9 cellular contexts compared by ENCODE assay signal in the genomic region with DNA sequence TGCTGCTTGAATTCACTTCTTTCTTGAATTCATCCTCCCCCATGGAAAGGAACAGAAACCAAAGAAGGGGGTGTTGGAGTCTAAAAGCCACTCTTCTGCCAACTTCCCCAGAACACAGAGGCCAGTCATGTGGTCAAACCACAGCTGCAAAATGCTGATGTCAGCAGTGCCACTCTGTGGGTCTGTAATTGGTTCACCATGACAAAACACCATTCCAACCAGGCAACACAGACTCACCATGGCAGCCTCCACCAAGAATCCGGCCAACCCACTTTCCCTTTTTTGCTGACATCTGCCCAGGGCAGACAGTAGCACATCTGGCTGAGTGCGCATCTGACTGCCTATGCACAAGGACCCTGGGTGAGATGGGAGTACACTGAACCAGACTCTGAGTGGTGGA. TPM values are rescaled to one million over a fixed set of nuclear protein-coding genes. Genes with fewer than 3 reads are reported as not detected.
A peak's percentile ranks its signal among the peaks of the same experiment; 100 is the strongest.
DNase-seq lines count a peak whose midpoint lies in the region; ATAC-seq and TF ChIP-seq lines count a peak whose summit lies in the region.
"Had no signal": no experiment of that assay in that cellular context is flagged by ENCODE, and none has a peak within 500 bp of the region (broad histone marks: within the 10 kb centered on the region; RNA-seq: fewer than 3 reads in every experiment).

No MANE protein-coding gene starts in this region.

- no peak for TF ChIP-seq POLR2A in transverse colon (IDR thresholded peaks at IDR 0.05)

- H3K4me2 ChIP-seq in KMS-11 (peak overlapping the region; percentile 79), PC-9 (no peak overlapping the region)

- H3F3A ChIP-seq in PC-9 (ENCODE audit: insufficient read depth, low read depth): peaks cover 32% of the 10 kb centered on the region

- no peak for ATAC-seq in activated T-cell treated with anti-CD3 and anti-CD28 coated beads, Interleukin-2, amount 50 U/mL, for 4 hours

- H3K27me3 ChIP-seq in KMS-11 (ENCODE audit: insufficient read depth, low read depth) (no peaks in the 10 kb centered on the region), transverse colon (no peaks in the 10 kb centered on the region), PC-9 (ENCODE audit: insufficient read depth, low read depth) (no peaks in the 10 kb centered on the region)

- H3K9me2 ChIP-seq in PC-9 (ENCODE audit: insufficient read depth): no peaks in the 10 kb centered on the region

- CTCF ChIA-PET in PC-9 (lab: Charles Lee): no interaction called here

- H3K9me3 Mint-ChIP-seq in activated T-cell treated with anti-CD3 and anti-CD28 coated beads, Interleukin-2, amount 50 U/mL, for 4 hours: no peaks in the 10 kb centered on the region
- H3K9me3 Mint-ChIP-seq in immature natural killer cell: no peaks in the 10 kb centered on the region

- H3K4me1 ChIP-seq in KMS-11 (ENCODE audit: low read depth, poor library complexity, severe bottlenecking) (peaks cover 96% of the 10 kb centered on the region), transverse colon (peaks cover 0 to 16% (median 7%) of the 10 kb centered on the region in 4 donors), PC-9 (replicated peaks; ENCODE audit: insufficient read depth) (peaks cover 45% of the 10 kb centered on the region)

- H3K36me3 Mint-ChIP-seq in activated T-cell treated with anti-CD3 and anti-CD28 coated beads, Interleukin-2, amount 50 U/mL, for 4 hours (ENCODE audit: insufficient read depth): peaks cover 7% of the 10 kb centered on the region
- H3K36me3 Mint-ChIP-seq in immature natural killer cell: no peaks in the 10 kb centered on the region

- H3K27ac ChIP-seq in KMS-11 (peak overlapping the region; percentile 11; the same call in 1 of the 2 replicates), transverse colon (no peak overlapping the region), PC-9 (no peak overlapping the region)
- H3K27ac ChIP-seq: neutrophil had no signal

- H3K27ac Mint-ChIP-seq in immature natural killer cell: peak overlapping the region; percentile 58 to 87 (median 76)

- H3K9me3 ChIP-seq in transverse colon (no peaks in the 10 kb centered on the region), PC-9 (ENCODE audit: insufficient read depth, low read depth) (no peaks in the 10 kb centered on the region; the same call in 1 of the 2 replicates)
- H3K9me3 ChIP-seq: neutrophil had no signal

- H3K36me3 ChIP-seq in KMS-11 (ENCODE audit: insufficient read depth) (no peaks in the 10 kb centered on the region), transverse colon (no peaks in the 10 kb centered on the region), PC-9 (ENCODE audit: low read depth) (no peaks in the 10 kb centered on the region)
- H3K36me3 ChIP-seq: neutrophil had no signal

- H3K9ac ChIP-seq in KMS-11: no peak overlapping the region

- H3K79me2 ChIP-seq in KMS-11 (ENCODE audit: insufficient read depth, low read depth) (peaks cover 43% of the 10 kb centered on the region; the same call in 1 of the 2 replicates), PC-9 (ENCODE audit: low read depth) (peaks cover 94% of the 10 kb centered on the region)

- H4K20me1 ChIP-seq in KMS-11 (ENCODE audit: insufficient read depth) (peaks cover 18% of the 10 kb centered on the region), PC-9 (ENCODE audit: insufficient read depth) (no peaks in the 10 kb centered on the region)

- DNase-seq in activated CD4-positive, alpha-beta T cell treated with anti-CD3 and anti-CD28 coated beads for 48 hours: peak; percentile 64
- no peak for DNase-seq in activated CD4-positive, alpha-beta T cell treated with anti-CD3 and anti-CD28 coated beads, Interleukin-2, amount 50 U/mL, for 4 hours
- DNase-seq in activated T-cell treated with anti-CD3 and anti-CD28 coated beads, Interleukin-2, amount 50 U/mL, for 4 hours: peak; percentile 23
- peak; percentile 51 to 58 (median 55) for DNase-seq in immature natural killer cell
- DNase-seq in transverse colon: peak; percentile 65
- DNase-seq in epidermal melanocyte (ENCODE audit: insufficient read length, low spot score): no peak
- no peak for DNase-seq in PC-9

- H2AFZ ChIP-seq in KMS-11 (ENCODE audit: low read depth) (no peak overlapping the region), PC-9 (no peak overlapping the region)

- no TSS peak for BruUV-seq in PC-9 (replicated peaks; lab: Mats Ljungman, UMichigan)

- no peak overlapping the region for H3K4me3 Mint-ChIP-seq in activated T-cell treated with anti-CD3 and anti-CD28 coated beads, Interleukin-2, amount 50 U/mL, for 4 hours
- peak overlapping the region; percentile 0 to 46 (median 33) for H3K4me3 Mint-ChIP-seq in immature natural killer cell

- in situ Hi-C loops in transverse colon (cut with MboI; ENCODE audit: low pct_ligation_motif_present in 1 of 4, low pct_unique_long_range_greater_than_20kb in 1 of 4, low sequenced_read_pairs in 3 of 4): no loop called here

- no peak for TF ChIP-seq CTCF in KMS-11 (conservative IDR thresholded peaks at IDR 0.05; ENCODE audit: low read depth, low read length)
- no peak for TF ChIP-seq CTCF in transverse colon (IDR thresholded peaks at IDR 0.05)
- no peak for TF ChIP-seq CTCF in PC-9 (conservative IDR thresholded peaks at IDR 0.05)

- H3K4me3 ChIP-seq in KMS-11 (IDR thresholded peaks at IDR 0.05; ENCODE audit: insufficient read depth, low read depth, low read length) (no peak overlapping the region), transverse colon (no peak overlapping the region), PC-9 (no peak overlapping the region)

- peaks cover 82% of the 10 kb centered on the region for H3K4me1 Mint-ChIP-seq in activated T-cell treated with anti-CD3 and anti-CD28 coated beads, Interleukin-2, amount 50 U/mL, for 4 hours (ENCODE audit: low read depth)
- H3K4me1 Mint-ChIP-seq in immature natural killer cell: peaks cover 88 to 98% of the 10 kb centered on the region in 2 donors

- no peak for TF ChIP-seq EP300 in transverse colon (IDR thresholded peaks at IDR 0.05; ENCODE audit: low read depth)

- intact Hi-C loops in transverse colon (cut with DNase I; ENCODE audit: low total_unique reads) (no loop called here), PC-9 (cut with micrococcal nuclease; ENCODE audit: unreplicated experiment) (no loop called here)

- POLR2A ChIA-PET in PC-9 (lab: Charles Lee; ENCODE audit: unreplicated experiment): no interaction called here

- WGBS in transverse colon (ENCODE audit: low coverage in 1 of 2), 2 donors: 89% methylated on average over 2 of the region's 2 CpGs; no CpG with 5 or more reads in 1 of the 2 donors

- no peaks in the 10 kb centered on the region for H3K27me3 Mint-ChIP-seq in activated T-cell treated with anti-CD3 and anti-CD28 coated beads, Interleukin-2, amount 50 U/mL, for 4 hours (ENCODE audit: low read depth)
- H3K27me3 Mint-ChIP-seq in immature natural killer cell (ENCODE audit: low read depth in 3 of 3): peaks cover 2 to 5% (median 4%) of the 10 kb centered on the region in 3 donors

RNA-seq across cellular contexts. Expression of a gene that starts 16.8 kb away (rescaled TPM):
- 10 to 100 TPM; 59.0 to 85.4 (median 81.8) TPM for total RNA-seq in activated T-cell treated with anti-CD3 and anti-CD28 coated beads, Interleukin-2, amount 50 U/mL, for 4 hours
- 10 to 100 TPM in 1 of 3 donors, 1 to 10 TPM in 2; 6.4 to 20.0 (median 8.5) TPM for polyA plus RNA-seq in immature natural killer cell
- 10 to 100 TPM in 1 of 4 donors, 1 to 10 TPM in 3; 6.7 to 20.6 (median 8.0) TPM for total RNA-seq in transverse colon
- 87.6 and 88.4 TPM in 2 replicates for total RNA-seq in PC-9 (2021)

Comparison
In these comparisons a context has a peak if more than half of its experiments do, and no peak if none do; other contexts are left out.
1. DNase-seq: peak in activated CD4-positive, alpha-beta T cell treated with anti-CD3 and anti-CD28 coated beads for 48 hours (single experiment), activated T-cell treated with anti-CD3 and anti-CD28 coated beads, Interleukin-2, amount 50 U/mL, for 4 hours (single experiment), immature natural killer cell (3 of 3) and transverse colon (single experiment); none in activated CD4-positive, alpha-beta T cell treated with anti-CD3 and anti-CD28 coated beads, Interleukin-2, amount 50 U/mL, for 4 hours (0 of 2), epidermal melanocyte (single experiment) and PC-9 (0 of 2).